In the genomic region with DNA sequence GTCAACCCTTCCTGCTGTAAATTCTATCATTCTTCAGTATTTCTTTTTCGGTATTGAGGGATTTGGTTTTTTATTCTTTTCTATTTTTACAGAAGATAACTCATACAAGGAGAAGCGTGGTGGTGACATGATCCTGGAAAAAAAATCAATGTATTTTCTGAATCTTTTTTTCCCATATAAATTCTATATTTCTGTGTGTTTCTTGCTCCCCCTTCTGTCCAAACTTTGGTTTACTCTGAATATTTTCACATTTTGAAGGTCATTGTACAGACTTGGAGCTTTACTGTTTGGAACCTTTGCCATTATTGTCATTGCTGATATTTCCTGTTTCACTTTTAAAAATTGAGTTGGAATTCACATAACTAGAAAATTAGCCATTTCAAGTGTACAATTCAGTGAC, we compare ENCODE assay signal across 8 cellular contexts.
DNase-seq lines count a peak whose midpoint lies in the region; ATAC-seq and TF ChIP-seq lines count a peak whose summit lies in the region.

No MANE protein-coding gene starts in this region.

- peak overlapping the region; percentile 93 for H3K27ac Mint-ChIP-seq in mesothelial cell of epicardium

- no peaks in the 10 kb centered on the region for H3K9me3 Mint-ChIP-seq in mesothelial cell of epicardium

- H3K36me3 ChIP-seq in brain microvascular endothelial cell (replicated peaks): no peaks in the 10 kb centered on the region
- no peaks in the 10 kb centered on the region for H3K36me3 ChIP-seq in H7 (replicated peaks; ENCODE audit: control insufficient read depth, insufficient read depth, low read length)

- H3K4me3 Mint-ChIP-seq in mesothelial cell of epicardium: peak overlapping the region; percentile 10

- H3K27ac ChIP-seq in brain microvascular endothelial cell: peak overlapping the region; percentile 93

- H3K36me3 Mint-ChIP-seq in mesothelial cell of epicardium: no peaks in the 10 kb centered on the region

- peaks cover 23% of the 10 kb centered on the region for H3K4me1 Mint-ChIP-seq in mesothelial cell of epicardium

- in situ Hi-C loops in brain microvascular endothelial cell (cut with HindIII; ENCODE audit: low pct_ligation_motif_present, low sequenced_read_pairs): no loop called here

- H3K27me3 Mint-ChIP-seq in mesothelial cell of epicardium (ENCODE audit: low read depth): no peaks in the 10 kb centered on the region

- no peak for ATAC-seq in GM19351 (IDR thresholded peaks at IDR 0.05; ENCODE audit: unreplicated experiment)

- DNase-seq in COLO829 (ENCODE audit: low spot score) (peak; percentile 26), Kasumi-1 (lab: John Stamatoyannopoulos, UW) (peak; percentile 36 to 64), brain microvascular endothelial cell (peak; percentile 34), mesothelial cell of epicardium (ENCODE audit: low spot score in 2 of 2, unreplicated experiment in 2 of 2) (no peak), H7 (no peak), ureter (ENCODE audit: low spot score) (no peak)
- no peak for DNase-seq in activated CD4-positive, alpha-beta T cell treated with anti-CD3 and anti-CD28 coated beads for 4 hours

- H3K27me3 ChIP-seq in brain microvascular endothelial cell (replicated peaks) (no peaks in the 10 kb centered on the region), H7 (ENCODE audit: control insufficient read depth, insufficient read depth, low read length) (no peaks in the 10 kb centered on the region)

- TF ChIP-seq CTCF in brain microvascular endothelial cell (IDR thresholded peaks at IDR 0.05; ENCODE audit: low read depth, low read length, missing control alignments): peak; percentile 20
- TF ChIP-seq CTCF in mesothelial cell of epicardium (IDR thresholded peaks at IDR 0.05; ENCODE audit: unreplicated experiment): peak; percentile 46

- H3K4me3 ChIP-seq in brain microvascular endothelial cell (ENCODE audit: low read depth, low read length) (no peak overlapping the region), H7 (ENCODE audit: insufficient read depth, low read depth, low read length) (no peak overlapping the region)

Comparison
In these comparisons a context has a peak if more than half of its experiments do, and no peak if none do; other contexts are left out.
1. DNase-seq: peak in COLO829 (single experiment), Kasumi-1 (2 of 2) and brain microvascular endothelial cell (single experiment); none in mesothelial cell of epicardium (0 of 2), H7 (single experiment), ureter (single experiment) and activated CD4-positive, alpha-beta T cell treated with anti-CD3 and anti-CD28 coated beads for 4 hours (0 of 2).